8 cellular contexts compared by ENCODE assay signal in the genomic region with DNA sequence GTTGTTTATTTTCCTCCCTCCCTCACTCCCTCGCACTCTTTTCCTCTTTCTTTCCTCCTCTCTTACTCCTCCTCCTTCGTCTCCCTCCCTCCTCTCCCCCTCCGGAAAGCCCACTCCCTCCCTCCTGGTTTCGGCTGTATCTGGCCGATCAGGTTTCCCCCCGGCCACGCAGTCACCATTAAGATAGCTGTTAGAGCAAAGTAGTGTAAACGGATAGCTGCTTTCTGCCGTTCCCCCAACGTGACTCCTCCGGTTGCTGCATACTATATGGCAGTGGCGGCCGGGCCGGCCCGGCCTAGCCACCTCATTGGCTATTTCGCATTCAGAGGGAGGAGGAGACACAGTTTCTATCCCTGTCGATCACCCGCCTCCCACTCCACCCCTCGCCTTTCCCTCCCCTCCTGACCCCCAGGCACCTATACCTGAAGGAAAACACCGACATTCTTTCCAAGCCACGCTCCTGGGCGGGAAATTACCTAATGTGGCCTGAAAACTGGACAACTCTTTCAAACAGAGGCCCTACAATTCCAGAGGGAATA. TPM values are rescaled to one million over a fixed set of nuclear protein-coding genes. Genes with fewer than 3 reads are reported as not detected.
A peak's percentile ranks its signal among the peaks of the same experiment; 100 is the strongest.
DNase-seq lines count a peak whose midpoint lies in the region; ATAC-seq, FAIRE-seq and TF ChIP-seq lines count a peak whose summit lies in the region.

A gene (minus strand): TSS at position 272 of the 539 bp plus-strand sequence. CDS start 277 bp downstream, outside the sequence.

- no peaks in the 10 kb centered on the region for H3K36me3 ChIP-seq in neural cell (ENCODE audit: insufficient read depth, low read length)

- peak within 1 kb of the TSS; percentile 12 for H3K27ac ChIP-seq in neural cell (ENCODE audit: low read length)

- H3K36me3 Mint-ChIP-seq in activated T-helper 17 cell treated with anti-CD3 and anti-CD28 coated beads, Interleukin-2, amount 50 U/mL, for 72 hours (ENCODE audit: low read depth), result no peaks in the 10 kb centered on the region

- H2AFZ ChIP-seq in neural cell (ENCODE audit: low read depth, low read length), result peak within 1 kb of the TSS; percentile 65

- no peak within 1 kb of the TSS for H3K27ac Mint-ChIP-seq in activated T-helper 17 cell treated with anti-CD3 and anti-CD28 coated beads, Interleukin-2, amount 50 U/mL, for 72 hours

- ATAC-seq in GM18867 (IDR thresholded peaks at IDR 0.05; ENCODE audit: unreplicated experiment), result peak; percentile 56
- peak; percentile 42 for ATAC-seq in HG03520 (IDR thresholded peaks at IDR 0.05; ENCODE audit: unreplicated experiment)
- ATAC-seq in activated T-helper 17 cell treated with anti-CD3 and anti-CD28 coated beads, Interleukin-2, amount 50 U/mL, for 72 hours (replicated peaks), result peak; percentile 38
- ATAC-seq in GM21528 (IDR thresholded peaks at IDR 0.05; ENCODE audit: low FRiP score, unreplicated experiment), result no peak

- peak within 1 kb of the TSS; percentile 66 for H3K9ac ChIP-seq in neural cell (ENCODE audit: low read length)

- H3K4me3 ChIP-seq in AG10803 (ENCODE audit: low read length) (peak within 1 kb of the TSS; percentile 87), neural cell (ENCODE audit: low read length) (peak within 1 kb of the TSS; percentile 96)

- TF ChIP-seq CTCF in AG10803 (conservative IDR thresholded peaks at IDR 0.05; ENCODE audit: low read length), result no peak
- no peak for TF ChIP-seq CTCF in neural cell (IDR thresholded peaks at IDR 0.05; ENCODE audit: poor library complexity, severe bottlenecking)

- H3K4me3 Mint-ChIP-seq in activated T-helper 17 cell treated with anti-CD3 and anti-CD28 coated beads, Interleukin-2, amount 50 U/mL, for 72 hours, result peak within 1 kb of the TSS; percentile 84

- peaks cover 7% of the 10 kb centered on the region for H3K4me1 Mint-ChIP-seq in activated T-helper 17 cell treated with anti-CD3 and anti-CD28 coated beads, Interleukin-2, amount 50 U/mL, for 72 hours

- no peaks in the 10 kb centered on the region for H4K20me1 ChIP-seq in neural cell (ENCODE audit: insufficient read depth)

- H3K27me3 Mint-ChIP-seq in activated T-helper 17 cell treated with anti-CD3 and anti-CD28 coated beads, Interleukin-2, amount 50 U/mL, for 72 hours, result peaks cover 69% of the 10 kb centered on the region

- H3K9me2 ChIP-seq in neural cell (ENCODE audit: insufficient read depth, low read length), result no peaks in the 10 kb centered on the region

- peaks cover 46% of the 10 kb centered on the region for H3K27me3 ChIP-seq in neural cell (ENCODE audit: insufficient read depth, low read depth, low read length)

- TF ChIP-seq EP300 in neural cell (conservative IDR thresholded peaks at IDR 0.05; ENCODE audit: poor library complexity, severe bottlenecking), result no peak

- H3F3A ChIP-seq in neural cell (ENCODE audit: insufficient read depth, low read length, poor library complexity, severe bottlenecking), result no peaks in the 10 kb centered on the region

- peak within 1 kb of the TSS; percentile 45 for H3K4me2 ChIP-seq in neural cell (ENCODE audit: low read length)

- H3K79me2 ChIP-seq in neural cell (replicated peaks; ENCODE audit: insufficient read depth, low read length), result no peaks in the 10 kb centered on the region

- no peaks in the 10 kb centered on the region for H3K9me3 ChIP-seq in neural cell (ENCODE audit: low read length)

- DNase-seq in AG10803 (ENCODE audit: low read depth) (peak; percentile 79), NCI-H526 (lab: John Stamatoyannopoulos, UW) (peak; percentile 93 to 97), frontal cortex (ENCODE audit: low spot score in 2 of 2) (peak; percentile 54 to 62)

- no peak for FAIRE-seq in frontal cortex (lab: Jason Lieb, UNC)

- H3K9me3 Mint-ChIP-seq in activated T-helper 17 cell treated with anti-CD3 and anti-CD28 coated beads, Interleukin-2, amount 50 U/mL, for 72 hours, result no peaks in the 10 kb centered on the region

- TF ChIP-seq RAD21 in neural cell (conservative IDR thresholded peaks at IDR 0.05), result no peak

TF ChIP-seq in neural cell, 6 proteins besides CTCF, POLR2A, EP300 and RAD21:
- TF ChIP-seq MXI1 (conservative IDR thresholded peaks at IDR 0.05; ENCODE audit: poor library complexity, severe bottlenecking) (peak; percentile 11), TAF1 (IDR thresholded peaks at IDR 0.05; ENCODE audit: low read depth) (no peak), EZH2 (IDR thresholded peaks at IDR 0.05; ENCODE audit: borderline replicate concordance, insufficient read depth, low read length, poor library complexity, severe bottlenecking) (no peak), SMC3 (conservative IDR thresholded peaks at IDR 0.05; ENCODE audit: poor library complexity) (no peak), POLR2AphosphoS5 (IDR thresholded peaks at IDR 0.05) (peak; percentile 42)
- TF ChIP-seq, protein P1, sequence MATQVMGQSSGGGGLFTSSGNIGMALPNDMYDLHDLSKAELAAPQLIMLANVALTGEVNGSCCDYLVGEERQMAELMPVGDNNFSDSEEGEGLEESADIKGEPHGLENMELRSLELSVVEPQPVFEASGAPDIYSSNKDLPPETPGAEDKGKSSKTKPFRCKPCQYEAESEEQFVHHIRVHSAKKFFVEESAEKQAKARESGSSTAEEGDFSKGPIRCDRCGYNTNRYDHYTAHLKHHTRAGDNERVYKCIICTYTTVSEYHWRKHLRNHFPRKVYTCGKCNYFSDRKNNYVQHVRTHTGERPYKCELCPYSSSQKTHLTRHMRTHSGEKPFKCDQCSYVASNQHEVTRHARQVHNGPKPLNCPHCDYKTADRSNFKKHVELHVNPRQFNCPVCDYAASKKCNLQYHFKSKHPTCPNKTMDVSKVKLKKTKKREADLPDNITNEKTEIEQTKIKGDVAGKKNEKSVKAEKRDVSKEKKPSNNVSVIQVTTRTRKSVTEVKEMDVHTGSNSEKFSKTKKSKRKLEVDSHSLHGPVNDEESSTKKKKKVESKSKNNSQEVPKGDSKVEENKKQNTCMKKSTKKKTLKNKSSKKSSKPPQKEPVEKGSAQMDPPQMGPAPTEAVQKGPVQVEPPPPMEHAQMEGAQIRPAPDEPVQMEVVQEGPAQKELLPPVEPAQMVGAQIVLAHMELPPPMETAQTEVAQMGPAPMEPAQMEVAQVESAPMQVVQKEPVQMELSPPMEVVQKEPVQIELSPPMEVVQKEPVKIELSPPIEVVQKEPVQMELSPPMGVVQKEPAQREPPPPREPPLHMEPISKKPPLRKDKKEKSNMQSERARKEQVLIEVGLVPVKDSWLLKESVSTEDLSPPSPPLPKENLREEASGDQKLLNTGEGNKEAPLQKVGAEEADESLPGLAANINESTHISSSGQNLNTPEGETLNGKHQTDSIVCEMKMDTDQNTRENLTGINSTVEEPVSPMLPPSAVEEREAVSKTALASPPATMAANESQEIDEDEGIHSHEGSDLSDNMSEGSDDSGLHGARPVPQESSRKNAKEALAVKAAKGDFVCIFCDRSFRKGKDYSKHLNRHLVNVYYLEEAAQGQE (IDR thresholded peaks at IDR 0.05; ENCODE audit: borderline replicate concordance), result no peak

RNA-seq across cellular contexts. Expression of the gene that starts here (rescaled TPM):
- under 1 TPM in 1 of 2 donors, not detected in 1; 0.54 TPM for total RNA-seq in activated T-helper 17 cell treated with anti-CD3 and anti-CD28 coated beads, Interleukin-2, amount 50 U/mL, for 72 hours
- 0.41 TPM for total RNA-seq in frontal cortex
- 1.1 and 1.3 TPM in 2 replicates for polyA plus RNA-seq in neural cell
- 4.4 and 6.0 TPM in 2 replicates for polyA minus RNA-seq in neural cell

Comparison
In these comparisons a context has a peak if more than half of its experiments do, and no peak if none do; other contexts are left out.
1. Peak in ATAC-seq in activated T-helper 17 cell treated with anti-CD3 and anti-CD28 coated beads, Interleukin-2, amount 50 U/mL, for 72 hours; RNA of the gene not detected or under 1 TPM.
2. Peak in DNase-seq in frontal cortex; RNA of the gene not detected or under 1 TPM.